Comparison of ENCODE assay signal across 15 cellular contexts in genomic region chr12:19922687-19923086, GRCh38.
A peak's percentile ranks its signal among the peaks of the same experiment; 100 is the strongest.
DNase-seq lines count a peak whose midpoint lies in the region; ATAC-seq and TF ChIP-seq lines count a peak whose summit lies in the region.
"Had no signal": no experiment of that assay in that cellular context is flagged by ENCODE, and none has a peak within 500 bp of the region (broad histone marks: within the 10 kb centered on the region; RNA-seq: fewer than 3 reads in every experiment).

No MANE protein-coding gene starts in this region.

- no peaks in the 10 kb centered on the region for H3K4me1 ChIP-seq in body of pancreas

- no peaks in the 10 kb centered on the region for H3K27me3 ChIP-seq in body of pancreas

- peaks cover 0 to 7% of the 10 kb centered on the region in 2 donors for H3K27me3 Mint-ChIP-seq in effector memory CD8-positive, alpha-beta T cell
- H3K27me3 Mint-ChIP-seq: B cell; CD4-positive, alpha-beta T cell; IgD-negative memory B cell had no signal

- intact Hi-C loops in body of pancreas (cut with DNase I): no loop called here

- no peak for TF ChIP-seq CTCF in body of pancreas (IDR thresholded peaks at IDR 0.05)

- WGBS in body of pancreas, 2 donors: 58 to 67% methylated on average over 2 of the region's 2 CpGs

- no peak for TF ChIP-seq POLR2A in body of pancreas (IDR thresholded peaks at IDR 0.05)

- no peaks in the 10 kb centered on the region for H3K9me3 Mint-ChIP-seq in effector memory CD8-positive, alpha-beta T cell
- H3K9me3 Mint-ChIP-seq: CD4-positive, alpha-beta T cell; GM23338 had no signal

- H3K36me3 ChIP-seq in body of pancreas (replicated peaks in 1 of 2; ENCODE audit: insufficient read depth in 1 of 2, low read depth in 2 of 2): no peaks in the 10 kb centered on the region

- H3K9me3 ChIP-seq in body of pancreas: no peaks in the 10 kb centered on the region

- peak; percentile 40 for ATAC-seq in body of pancreas
- ATAC-seq in effector memory CD8-positive, alpha-beta T cell (replicated peaks): no peak
- ATAC-seq: GM23338 had no signal

- no peaks in the 10 kb centered on the region for H3K4me1 Mint-ChIP-seq in effector memory CD8-positive, alpha-beta T cell (ENCODE audit: low read depth in 2 of 2)
- H3K4me1 Mint-ChIP-seq: B cell, GM23338, IgD-negative memory B cell had no signal

- H3K4me3 ChIP-seq in body of pancreas: no peak overlapping the region
- H3K4me3 ChIP-seq: GM23338 had no signal

- no peak overlapping the region for H3K4me3 Mint-ChIP-seq in effector memory CD8-positive, alpha-beta T cell
- H3K4me3 Mint-ChIP-seq: B cell; CD4-positive, alpha-beta T cell; GM23338; IgD-negative memory B cell had no signal

- DNase-seq in Caki2 (ENCODE audit: low read depth): peak; percentile 33
- DNase-seq in body of pancreas: peak in 1 of 4 donors; percentile 16
- peak; percentile 53 for DNase-seq in mucosa of gallbladder (ENCODE audit: low spot score)
- peak; percentile 36 for DNase-seq in renal cortical epithelial cell (ENCODE audit: low read depth)
- DNase-seq in stimulated activated CD4-positive, alpha-beta T cell treated with anti-CD3 and anti-CD28 coated beads, Interleukin-2, amount 100 ng/mL, for 24 hours: no peak
- DNase-seq in effector memory CD8-positive, alpha-beta T cell: no peak
- no peak for DNase-seq in NCI-H2107 (lab: John Stamatoyannopoulos, UW)
- DNase-seq: C1 segment of cervical spinal cord; CD4-positive, alpha-beta T cell; DMS53; GF-D8; H7 had no signal

- in situ Hi-C loops in Caki2 (cut with HindIII; ENCODE audit: low pct_unique_long_range_greater_than_20kb, low sequenced_read_pairs): no loop called here

- no peak overlapping the region for H3K27ac Mint-ChIP-seq in effector memory CD8-positive, alpha-beta T cell
- H3K27ac Mint-ChIP-seq: B cell; CD4-positive, alpha-beta T cell; GM23338; IgD-negative memory B cell had no signal

- peaks cover 4% of the 10 kb centered on the region for H3K36me3 Mint-ChIP-seq in effector memory CD8-positive, alpha-beta T cell (ENCODE audit: insufficient read depth)
- H3K36me3 Mint-ChIP-seq: IgD-negative memory B cell had no signal

- H3K27ac ChIP-seq in body of pancreas: no peak overlapping the region

Comparison
In these comparisons a context has a peak if more than half of its experiments do, and no peak if none do; other contexts are left out.
1. DNase-seq: peak in Caki2 (single experiment), mucosa of gallbladder (single experiment) and renal cortical epithelial cell (single experiment); none in stimulated activated CD4-positive, alpha-beta T cell treated with anti-CD3 and anti-CD28 coated beads, Interleukin-2, amount 100 ng/mL, for 24 hours (0 of 2), effector memory CD8-positive, alpha-beta T cell (0 of 3) and NCI-H2107 (single experiment).